27 cellular contexts compared by ENCODE assay signal in the genomic region with DNA sequence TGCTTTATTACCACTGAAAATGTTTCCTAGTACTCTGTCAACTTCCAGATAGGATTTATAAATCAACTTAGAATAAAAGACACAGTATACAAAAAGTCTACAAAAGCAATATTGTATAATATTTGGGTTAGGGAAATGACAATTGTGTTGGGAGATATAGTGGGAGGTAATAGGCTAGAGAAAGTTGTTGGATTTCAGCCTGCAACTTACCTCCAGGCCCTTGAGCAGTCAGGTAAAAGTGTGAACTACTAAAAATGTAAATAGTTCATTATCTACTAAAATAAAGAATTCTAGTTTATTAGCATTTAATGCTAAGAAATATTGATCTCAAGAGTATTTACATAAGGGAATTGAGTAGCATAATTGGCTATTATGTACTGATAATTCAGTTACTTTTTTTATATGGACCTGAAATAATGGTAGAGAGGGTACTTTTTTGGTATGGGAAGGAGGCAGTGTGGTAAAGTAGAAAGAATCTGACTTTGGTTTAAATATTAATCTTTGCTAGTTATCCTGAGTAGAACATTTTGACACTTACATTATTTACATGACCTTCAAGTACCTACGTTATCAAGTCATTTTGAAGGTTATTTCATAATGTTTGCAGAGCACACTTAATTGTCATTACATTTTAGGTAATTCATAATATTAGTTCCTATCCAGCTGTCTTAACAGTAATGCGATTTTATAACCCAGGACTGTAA.
"Had no signal": no experiment of that assay in that cellular context is flagged by ENCODE, and none has a peak within 500 bp of the region (broad histone marks: within the 10 kb centered on the region; RNA-seq: fewer than 3 reads in every experiment).

No MANE protein-coding gene starts in this region.

- ATAC-seq: left colon; natural killer cell; right cardiac atrium; sciatic nerve; stimulated activated effector memory CD8-positive, alpha-beta T cell treated with anti-CD3 and anti-CD28 coated beads, Interleukin-12 subunit alpha, Interleukin-12 subunit beta, amount 100 ng/mL, for 72 hours had no signal

- H3K4me1 ChIP-seq: left ventricle myocardium inferior, prostate gland, suprapubic skin, tibial artery, uterus had no signal

- H3K4me3 ChIP-seq: left ventricle myocardium inferior, lung, ovary, prostate gland, skin epidermis, suprapubic skin, thoracic aorta, tibial artery, uterus had no signal

- DNase-seq: hypothalamus; immature natural killer cell; kidney; left colon; left ventricle myocardium inferior; mesendoderm; naive B cell; natural killer cell; ovary; posterior cingulate gyrus; retina; right cardiac atrium; stimulated activated CD4-positive, alpha-beta T cell treated with anti-CD3 and anti-CD28 coated beads, Interleukin-12 subunit alpha, Interleukin-12 subunit beta, amount 100 ng/mL, for 4 hours; stimulated activated CD4-positive, alpha-beta T cell treated with anti-CD3 and anti-CD28 coated beads, Interleukin-15, amount 100 ng/mL, for 24 hours; stimulated activated CD4-positive, alpha-beta T cell treated with anti-CD3 and anti-CD28 coated beads, Interleukin-2, amount 100 ng/mL, for 24 hours; stimulated activated CD4-positive, alpha-beta T cell treated with anti-CD3 and anti-CD28 coated beads, Interleukin-4, amount 100 ng/mL, for 1 hour; stimulated activated naive CD4-positive, alpha-beta T cell; tibial artery; trophoblast cell; uterus had no signal

- H3K27ac ChIP-seq: left ventricle myocardium inferior, ovary, prostate gland, skin epidermis, suprapubic skin, thoracic aorta, tibial artery, uterus had no signal

- H3K9me3 ChIP-seq: left ventricle myocardium inferior, ovary, prostate gland, suprapubic skin, thoracic aorta, tibial artery, uterus had no signal

- H3K36me3 ChIP-seq: ovary, prostate gland, uterus had no signal

- H3K27me3 ChIP-seq: ovary, suprapubic skin, tibial artery, uterus had no signal
